8 cellular contexts compared by ENCODE assay signal in genomic region chr1:53889304-53890298, GRCh38. TPM values are rescaled to one million over a fixed set of nuclear protein-coding genes. Genes with fewer than 3 reads are reported as not detected.
DNase-seq lines count a peak whose midpoint lies in the region; ATAC-seq and TF ChIP-seq lines count a peak whose summit lies in the region.

TSS of gene YIPF1 (minus strand) at chr1:53889797. CDS start at chr1:53888937, 860 bp downstream.

- H3K4me2 ChIP-seq in OCI-LY3 (ENCODE audit: low read length), result peak within 1 kb of the TSS; percentile 88

- 6% methylated on average over 60 of the region's 62 CpGs for WGBS in HUES64

- H3K4me1 ChIP-seq in HUES64 (ENCODE audit: insufficient read depth, low read length), result peaks cover 7% of the 10 kb centered on the region
- peaks cover 43% of the 10 kb centered on the region for H3K4me1 ChIP-seq in OCI-LY3 (ENCODE audit: low read length)
- H3K4me1 ChIP-seq in mononuclear cell (ENCODE audit: insufficient read depth, low read length), result peaks cover 23% of the 10 kb centered on the region

- no peaks in the 10 kb centered on the region for H4K20me1 ChIP-seq in OCI-LY3 (ENCODE audit: insufficient read depth, low read length)

- DNase-seq in DMS 273 (lab: John Stamatoyannopoulos, UW; ENCODE audit: unreplicated experiment), result peak; percentile 95
- peak; percentile 79 for DNase-seq in activated T-cell treated with anti-CD3 and anti-CD28 coated beads for 4 hours
- DNase-seq in epithelial cell of esophagus (ENCODE audit: low read depth), result peak; percentile 92
- DNase-seq in stimulated activated CD8-positive, alpha-beta memory T cell treated with anti-CD3 and anti-CD28 coated beads, Interleukin-2, amount 100 ng/mL, for 48 hours (ENCODE audit: low read depth in 2 of 2), result peak; percentile 77 to 81

- H3K4me3 ChIP-seq in HUES64 (ENCODE audit: low read length), result peak within 1 kb of the TSS; percentile 91
- H3K4me3 ChIP-seq in OCI-LY3 (ENCODE audit: low read length), result peak within 1 kb of the TSS; percentile 87
- H3K4me3 ChIP-seq in epithelial cell of esophagus (ENCODE audit: low read length), result peak within 1 kb of the TSS; percentile 93
- H3K4me3 ChIP-seq in mononuclear cell (ENCODE audit: low read length), result peak within 1 kb of the TSS; percentile 98

- peak within 1 kb of the TSS; percentile 65 for H2AFZ ChIP-seq in OCI-LY3 (ENCODE audit: low read depth, low read length)

- H3K27me3 ChIP-seq in HUES64 (ENCODE audit: insufficient read depth, low read length) (no peaks in the 10 kb centered on the region), OCI-LY3 (ENCODE audit: low read depth, low read length) (no peaks in the 10 kb centered on the region), mononuclear cell (ENCODE audit: insufficient read depth, low read length) (no peaks in the 10 kb centered on the region)

- H3K9ac ChIP-seq in HUES64 (ENCODE audit: low read depth, low read length) (peak within 1 kb of the TSS; percentile 67), OCI-LY3 (ENCODE audit: low read length) (peak within 1 kb of the TSS; percentile 69)

- no peak for TF ChIP-seq CTCF in OCI-LY3 (IDR thresholded peaks at IDR 0.05; ENCODE audit: low read depth, low read length)
- no peak for TF ChIP-seq CTCF in epithelial cell of esophagus (IDR thresholded peaks at IDR 0.05; ENCODE audit: insufficient read depth, low read depth, low read length, missing control alignments)

- H3K36me3 ChIP-seq in HUES64 (ENCODE audit: insufficient read depth, low read length) (peaks cover 10% of the 10 kb centered on the region), OCI-LY3 (replicated peaks; ENCODE audit: low read depth, low read length) (no peaks in the 10 kb centered on the region)

- no peak within 1 kb of the TSS for H3K27ac ChIP-seq in HUES64 (ENCODE audit: low read depth, low read length)
- peak within 1 kb of the TSS; percentile 85 for H3K27ac ChIP-seq in OCI-LY3 (ENCODE audit: low read length)

- ATAC-seq in GM21447 (IDR thresholded peaks at IDR 0.05; ENCODE audit: unreplicated experiment), result peak; percentile 85

- no peaks in the 10 kb centered on the region for H3K79me2 ChIP-seq in OCI-LY3 (ENCODE audit: low read length)

- H3K9me3 ChIP-seq in HUES64 (ENCODE audit: insufficient read depth, low read depth, low read length) (no peaks in the 10 kb centered on the region), OCI-LY3 (ENCODE audit: insufficient read depth, low read length) (no peaks in the 10 kb centered on the region), mononuclear cell (ENCODE audit: low read depth, low read length) (no peaks in the 10 kb centered on the region)

RNA-seq across cellular contexts. Expression of gene YIPF1, which starts in this region (rescaled TPM):
- 27.8 TPM for polyA plus RNA-seq in HUES64 (2013, experiment 1 of 2)
- polyA plus RNA-seq in HUES64 (2013, experiment 2 of 2), result 27.1 TPM
- total RNA-seq in mononuclear cell, result 11.4 TPM
